14 cellular contexts compared by ENCODE assay signal in genomic region chr11:103862049-103862826, GRCh38.
DNase-seq lines count a peak whose midpoint lies in the region; ATAC-seq, FAIRE-seq and TF ChIP-seq lines count a peak whose summit lies in the region.
"Had no signal": no experiment of that assay in that cellular context is flagged by ENCODE, and none has a peak within 500 bp of the region (broad histone marks: within the 10 kb centered on the region; RNA-seq: fewer than 3 reads in every experiment).

No MANE protein-coding gene starts in this region.

- no peaks in the 10 kb centered on the region for H3K36me3 Mint-ChIP-seq in activated CD4-positive, alpha-beta T cell treated with anti-CD3 and anti-CD28 coated beads for 36 hours (ENCODE audit: low read depth)
- H3K36me3 Mint-ChIP-seq: activated CD4-positive, alpha-beta memory T cell treated with anti-CD3 and anti-CD28 coated beads for 36 hours had no signal

- no peak overlapping the region for H3K4me3 Mint-ChIP-seq in activated CD4-positive, alpha-beta T cell treated with anti-CD3 and anti-CD28 coated beads for 36 hours
- H3K4me3 Mint-ChIP-seq: activated CD4-positive, alpha-beta memory T cell treated with anti-CD3 and anti-CD28 coated beads for 36 hours had no signal

- H3K4me1 Mint-ChIP-seq in activated CD4-positive, alpha-beta T cell treated with anti-CD3 and anti-CD28 coated beads for 36 hours = no peaks in the 10 kb centered on the region

- H3K4me3 ChIP-seq in GM06990 (replicated peaks; ENCODE audit: low read depth, low read length) = no peak overlapping the region
- H3K4me3 ChIP-seq in pancreas = no peak overlapping the region
- H3K4me3 ChIP-seq: Peyer's patch, skin epidermis had no signal

- H3K4me1 ChIP-seq in pancreas = no peaks in the 10 kb centered on the region
- H3K4me1 ChIP-seq: Peyer's patch had no signal

- H3K9me3 ChIP-seq in pancreas = no peaks in the 10 kb centered on the region
- H3K9me3 ChIP-seq: Peyer's patch had no signal

- H3K36me3 ChIP-seq in GM06990 (ENCODE audit: control insufficient read depth, insufficient read depth, low read length) (no peaks in the 10 kb centered on the region), pancreas (no peaks in the 10 kb centered on the region)
- H3K36me3 ChIP-seq: Peyer's patch had no signal

- ATAC-seq in GM19324 (IDR thresholded peaks at IDR 0.05; ENCODE audit: low FRiP score, unreplicated experiment) (peak; percentile 81), HG02852 (IDR thresholded peaks at IDR 0.05; ENCODE audit: unreplicated experiment) (peak; percentile 70), pancreas (no peak)
- ATAC-seq in activated CD4-positive, alpha-beta T cell treated with anti-CD3 and anti-CD28 coated beads for 36 hours = no peak
- ATAC-seq: left ventricle myocardium superior had no signal

- peak; percentile 3 for DNase-seq in GM06990 (ENCODE audit: extremely low read depth, insufficient read length)
- DNase-seq in NOMO-1 (lab: John Stamatoyannopoulos, UW; ENCODE audit: unreplicated experiment in 2 of 2) = peak; percentile 31 to 71
- no peak for DNase-seq in amniotic stem cell (lab: John Stamatoyannopoulos, UW)
- no peak for DNase-seq in activated CD4-positive, alpha-beta T cell treated with anti-CD3 and anti-CD28 coated beads for 36 hours
- no peak for DNase-seq in pancreas
- no peak for DNase-seq in NCI-H128 (lab: John Stamatoyannopoulos, UW; ENCODE audit: unreplicated experiment)
- DNase-seq: activated CD4-positive, alpha-beta memory T cell treated with anti-CD3 and anti-CD28 coated beads for 36 hours; AML-193; IMR-90; left ventricle myocardium superior; Peyer's patch had no signal

- TF ChIP-seq CTCF in GM06990 (IDR thresholded peaks at IDR 0.05; ENCODE audit: insufficient read depth, low read length, poor library complexity, severe bottlenecking) (no peak), pancreas (IDR thresholded peaks at IDR 0.05) (no peak)

- intact Hi-C loops in activated CD4-positive, alpha-beta T cell treated with anti-CD3 and anti-CD28 coated beads for 36 hours (cut with DNase I, micrococcal nuclease) = no loop called here
- intact Hi-C loops in pancreas (cut with DNase I) = no loop called here

- 73 to 76% methylated on average over 9 of the region's 9 CpGs for WGBS in pancreas, 2 donors

- POLR2A ChIA-PET in activated CD4-positive, alpha-beta T cell treated with anti-CD3 and anti-CD28 coated beads for 36 hours (lab: Charles Lee) = no interaction called here

- H3K27ac Mint-ChIP-seq in activated CD4-positive, alpha-beta T cell treated with anti-CD3 and anti-CD28 coated beads for 36 hours = no peak overlapping the region
- H3K27ac Mint-ChIP-seq: activated CD4-positive, alpha-beta memory T cell treated with anti-CD3 and anti-CD28 coated beads for 36 hours had no signal

- CTCF ChIA-PET in activated CD4-positive, alpha-beta T cell treated with anti-CD3 and anti-CD28 coated beads for 36 hours (lab: Charles Lee) = no interaction called here

- no peak overlapping the region for H3K27ac ChIP-seq in pancreas
- H3K27ac ChIP-seq: Peyer's patch, skin epidermis had no signal

- H3K27me3 Mint-ChIP-seq in activated CD4-positive, alpha-beta T cell treated with anti-CD3 and anti-CD28 coated beads for 36 hours = no peaks in the 10 kb centered on the region
- H3K27me3 Mint-ChIP-seq: activated CD4-positive, alpha-beta memory T cell treated with anti-CD3 and anti-CD28 coated beads for 36 hours had no signal

- no peaks in the 10 kb centered on the region; the same call in 1 of the 2 replicates for H3K27me3 ChIP-seq in GM06990 (replicated peaks; ENCODE audit: control insufficient read depth, insufficient read depth, low read length)
- H3K27me3 ChIP-seq in pancreas = no peaks in the 10 kb centered on the region
- H3K27me3 ChIP-seq: Peyer's patch had no signal

- H3K9me3 Mint-ChIP-seq in activated CD4-positive, alpha-beta T cell treated with anti-CD3 and anti-CD28 coated beads for 36 hours (ENCODE audit: low read depth) = no peaks in the 10 kb centered on the region
- H3K9me3 Mint-ChIP-seq: activated CD4-positive, alpha-beta memory T cell treated with anti-CD3 and anti-CD28 coated beads for 36 hours had no signal

- no peak for FAIRE-seq in pancreas (lab: Jason Lieb, UNC)

Comparison
In these comparisons a context has a peak if more than half of its experiments do, and no peak if none do; other contexts are left out.
1. DNase-seq: peak in GM06990 (single experiment) and NOMO-1 (2 of 2); none in amniotic stem cell (single experiment), activated CD4-positive, alpha-beta T cell treated with anti-CD3 and anti-CD28 coated beads for 36 hours (single experiment), pancreas (0 of 6) and NCI-H128 (single experiment).
2. ATAC-seq: peak in GM19324 (single experiment) and HG02852 (single experiment); none in activated CD4-positive, alpha-beta T cell treated with anti-CD3 and anti-CD28 coated beads for 36 hours (single experiment) and pancreas (0 of 4).